ENCODE assay signal across 8 cellular contexts in the genomic region with DNA sequence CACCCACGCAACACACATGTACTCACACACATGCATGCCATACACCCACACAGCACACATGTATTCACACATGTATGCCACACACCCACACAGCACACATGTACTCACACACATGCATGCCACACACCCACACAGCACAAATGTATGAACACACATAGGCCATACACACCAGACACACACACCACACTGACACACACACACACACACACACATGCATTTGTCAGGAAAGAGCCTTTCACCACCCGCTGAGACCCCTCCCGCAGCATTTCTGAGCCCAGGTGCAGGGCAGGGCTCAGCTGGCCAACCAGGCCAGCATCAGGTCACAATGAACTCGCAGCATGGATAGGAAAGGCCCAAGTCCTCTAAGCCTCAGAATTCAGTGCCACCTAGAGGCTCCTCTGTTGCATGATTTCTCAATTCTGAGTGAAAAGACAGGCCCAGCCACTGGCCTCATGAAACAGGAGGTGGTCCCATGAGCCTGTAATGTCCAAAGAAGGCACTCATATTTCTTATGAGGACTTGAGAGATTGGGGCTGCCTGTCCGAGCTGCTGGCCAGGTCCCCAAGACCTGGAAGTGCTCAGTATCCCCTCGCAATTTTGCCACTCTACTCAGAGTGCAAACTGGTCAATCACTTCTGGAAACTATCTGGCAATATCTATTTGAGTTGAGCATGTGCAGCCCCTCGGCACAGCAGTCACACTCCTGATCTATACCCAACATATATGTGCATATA. TPM values are rescaled to one million over a fixed set of nuclear protein-coding genes. Genes with fewer than 3 reads are reported as not detected.
DNase-seq lines count a peak whose midpoint lies in the region; ATAC-seq, FAIRE-seq and TF ChIP-seq lines count a peak whose summit lies in the region.

No MANE protein-coding gene starts in this region.

- H3K27ac ChIP-seq in tibial nerve: no peak overlapping the region

- no peaks in the 10 kb centered on the region for H3K36me3 ChIP-seq in bronchial epithelial cell (ENCODE audit: control insufficient read depth, insufficient read depth, low read length)
- no peaks in the 10 kb centered on the region for H3K36me3 ChIP-seq in tibial nerve

- peaks cover 0 to 7% (median 0%) of the 10 kb centered on the region in 4 donors for H3K4me1 ChIP-seq in tibial nerve

- H3K9me3 ChIP-seq in tibial nerve: peaks cover 0 to 21% (median 0%) of the 10 kb centered on the region in 4 donors

- DNase-seq in DMS79 (lab: John Stamatoyannopoulos, UW): peak; percentile 9
- peak; percentile 75 for DNase-seq in KBM-7
- DNase-seq in NOMO-1 (lab: John Stamatoyannopoulos, UW; ENCODE audit: unreplicated experiment in 2 of 2): peak; percentile 76 to 91
- DNase-seq in bronchial epithelial cell (ENCODE audit: low read depth): peak; percentile 68
- peak; percentile 72 for DNase-seq in kidney glomerular epithelial cell (lab: John Stamatoyannopoulos, UW)
- DNase-seq in tibial nerve (ENCODE audit: low spot score in 2 of 2): peak in 1 of 2 donors; percentile 49

- FAIRE-seq in bronchial epithelial cell (lab: Jason Lieb, UNC): peak; percentile 50

- TF ChIP-seq EP300 in tibial nerve (IDR thresholded peaks at IDR 0.05): no peak

- TF ChIP-seq CTCF in bronchial epithelial cell (IDR thresholded peaks at IDR 0.05; ENCODE audit: insufficient read depth, low read length, severe bottlenecking) (peak; percentile 84), tibial nerve (IDR thresholded peaks at IDR 0.05) (peak; percentile 26 to 74 (median 60))

- H3K27me3 ChIP-seq in bronchial epithelial cell (ENCODE audit: control insufficient read depth, insufficient read depth, low read length) (no peaks in the 10 kb centered on the region), tibial nerve (no peaks in the 10 kb centered on the region)

- in situ Hi-C loops in KBM-7 (cut with MboI; ENCODE audit: low pct_unique_long_range_greater_than_20kb, low sequenced_read_pairs): loop anchor here (25.0 kb wide), 3 partner anchors 389 to 914 kb away; a partner anchor contains a TSS

- no peak for ATAC-seq in GM19351 (IDR thresholded peaks at IDR 0.05; ENCODE audit: unreplicated experiment)
- no peak for ATAC-seq in GM21360 (IDR thresholded peaks at IDR 0.05; ENCODE audit: unreplicated experiment)

- H3K4me3 ChIP-seq in bronchial epithelial cell (ENCODE audit: low read depth, low read length): no peak overlapping the region
- H3K4me3 ChIP-seq in tibial nerve: no peak overlapping the region

- no peak for TF ChIP-seq POLR2A in tibial nerve (IDR thresholded peaks at IDR 0.05)

- 16 to 23% methylated on average over 7 of the region's 7 CpGs for WGBS in tibial nerve, 2 donors

RNA-seq across cellular contexts. Expression of a gene that starts 57.3 kb away (rescaled TPM):
- total RNA-seq in bronchial epithelial cell (57.1 and 61.3 TPM in 2 replicates), tibial nerve (10 to 100 TPM in 3 of 4 donors, 1 to 10 TPM in 1; 8.1 to 26.7 (median 18.4) TPM)
